Comparison of ENCODE assay signal across 15 cellular contexts in the genomic region with DNA sequence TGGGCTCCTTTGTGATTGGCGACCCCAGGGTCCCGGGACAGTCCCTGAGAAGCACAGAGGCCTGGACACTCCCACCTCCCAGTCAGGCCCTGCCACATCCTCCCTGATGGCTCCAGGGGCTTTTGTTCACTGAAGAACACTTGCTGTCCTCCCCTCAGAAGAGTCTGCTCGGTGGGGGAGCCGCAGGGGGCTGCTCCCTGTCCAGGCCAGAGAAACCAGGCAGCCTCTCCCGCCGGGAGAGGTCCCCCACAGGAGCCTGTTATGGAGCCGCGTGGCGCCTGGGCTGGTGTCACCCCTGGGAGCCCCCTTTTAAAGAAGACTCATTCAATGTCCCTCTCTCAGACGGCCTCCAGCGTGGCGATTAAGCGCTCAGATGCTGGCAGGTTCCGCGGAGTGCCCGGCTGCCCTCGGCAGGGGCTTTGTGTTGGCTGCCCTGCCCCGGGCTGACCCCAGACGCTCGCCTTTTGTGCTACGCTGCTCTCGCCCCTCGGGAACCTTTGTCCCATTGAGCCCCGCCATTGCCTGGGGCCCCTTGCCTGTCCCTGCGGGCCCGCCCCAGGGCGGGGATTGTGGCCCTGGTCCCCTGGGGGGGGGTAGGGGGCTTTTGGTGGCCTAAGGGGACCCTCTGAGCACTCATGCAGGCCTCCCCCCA. TPM values are rescaled to one million over a fixed set of nuclear protein-coding genes. Genes with fewer than 3 reads are reported as not detected.
DNase-seq lines count a peak whose midpoint lies in the region; ATAC-seq and TF ChIP-seq lines count a peak whose summit lies in the region.
"Had no signal": no experiment of that assay in that cellular context is flagged by ENCODE, and none has a peak within 500 bp of the region (broad histone marks: within the 10 kb centered on the region; RNA-seq: fewer than 3 reads in every experiment).

No MANE protein-coding gene starts in this region.

- ATAC-seq in thoracic aorta (ENCODE audit: insufficient number of reproducible peaks, low FRiP score, low read depth) = no peak
- ATAC-seq: GM12878 had no signal

- H3K36me3 ChIP-seq in HUES6 (ENCODE audit: control insufficient read depth, insufficient read depth, low read length) (no peaks in the 10 kb centered on the region), endodermal cell (ENCODE audit: control insufficient read depth, insufficient read depth, low read length) (no peaks in the 10 kb centered on the region), muscle layer of colon (ENCODE audit: insufficient read depth, low read length) (no peaks in the 10 kb centered on the region), thoracic aorta (no peaks in the 10 kb centered on the region), testis (ENCODE audit: low read depth, missing control alignments) (no peaks in the 10 kb centered on the region)

- H3K4me1 ChIP-seq in HUES6 (ENCODE audit: control insufficient read depth, insufficient read depth, low read length) (peaks cover 34% of the 10 kb centered on the region), endodermal cell (ENCODE audit: control insufficient read depth, insufficient read depth, low read length) (peaks cover 6% of the 10 kb centered on the region), muscle layer of colon (ENCODE audit: insufficient read depth, low read length) (peaks cover 99% of the 10 kb centered on the region), thoracic aorta (ENCODE audit: control insufficient read depth in 1 of 2, low read depth in 2 of 2) (peaks cover 92 to 98% of the 10 kb centered on the region in 2 donors), testis (peaks cover 59% of the 10 kb centered on the region)

- H3K9me3 Mint-ChIP-seq in endodermal cell = no peaks in the 10 kb centered on the region
- no peaks in the 10 kb centered on the region for H3K9me3 Mint-ChIP-seq in T-helper 2 cell treated with Interferon-gamma antibody and Interleukin-4, amounts not matched to agents 5 μg/mL and 100 μg/mL, for 36 hours
- H3K9me3 Mint-ChIP-seq: type B pancreatic cell had no signal

- H3K27ac ChIP-seq in HUES6 (ENCODE audit: low read depth, low read length) = peak overlapping the region; percentile 21; the same call in 1 of the 2 replicates
- H3K27ac ChIP-seq in endodermal cell (ENCODE audit: low read depth, low read length) = peak overlapping the region; percentile 95
- peak overlapping the region; percentile 43 for H3K27ac ChIP-seq in muscle layer of colon (ENCODE audit: low read depth, low read length)
- peak overlapping the region; percentile 48 to 75 for H3K27ac ChIP-seq in thoracic aorta
- H3K27ac ChIP-seq in testis = no peak overlapping the region
- H3K27ac ChIP-seq: C4-2B, VCaP had no signal

- peaks cover 2% of the 10 kb centered on the region for H3K36me3 Mint-ChIP-seq in endodermal cell (ENCODE audit: low read depth)
- peaks cover 5% of the 10 kb centered on the region for H3K36me3 Mint-ChIP-seq in T-helper 2 cell treated with Interferon-gamma antibody and Interleukin-4, amounts not matched to agents 5 μg/mL and 100 μg/mL, for 36 hours (ENCODE audit: low read depth)
- H3K36me3 Mint-ChIP-seq: type B pancreatic cell had no signal

- TF ChIP-seq CTCF in endodermal cell (conservative IDR thresholded peaks at IDR 0.05) (no peak), thoracic aorta (IDR thresholded peaks at IDR 0.05) (no peak), testis (IDR thresholded peaks at IDR 0.05) (no peak)

- H3K27me3 ChIP-seq in HUES6 (ENCODE audit: control insufficient read depth, insufficient read depth, low read length) (no peaks in the 10 kb centered on the region), endodermal cell (ENCODE audit: control insufficient read depth, insufficient read depth, low read length, poor library complexity, severe bottlenecking) (no peaks in the 10 kb centered on the region), muscle layer of colon (ENCODE audit: control insufficient read depth in 1 of 2, insufficient read depth in 2 of 2, low read length in 2 of 2) (no peaks in the 10 kb centered on the region), thoracic aorta (replicated peaks; ENCODE audit: insufficient read depth) (no peaks in the 10 kb centered on the region), testis (no peaks in the 10 kb centered on the region)

- H3K4me3 ChIP-seq in HUES6 (ENCODE audit: low read depth, low read length) = no peak overlapping the region
- H3K4me3 ChIP-seq in endodermal cell (ENCODE audit: low read length) = no peak overlapping the region
- no peak overlapping the region for H3K4me3 ChIP-seq in muscle layer of colon (ENCODE audit: low read depth in 1 of 2, low read length in 2 of 2)
- H3K4me3 ChIP-seq in thoracic aorta = no peak overlapping the region
- H3K4me3 ChIP-seq in testis = no peak overlapping the region
- H3K4me3 ChIP-seq: GM12878 had no signal

- DNase-seq in endodermal cell (no peak), thoracic aorta (ENCODE audit: low spot score) (no peak), nucleus accumbens (lab: John Stamatoyannopoulos, UW) (no peak), testis (no peak)
- no peak for DNase-seq in T-helper 2 cell treated with Interferon-gamma antibody and Interleukin-4, amounts not matched to agents 5 μg/mL and 100 μg/mL, for 36 hours (ENCODE audit: low spot score)
- DNase-seq: head of caudate nucleus, NCI-H1092, NCI-H345, OCI-M1 had no signal

- no peaks in the 10 kb centered on the region for H3K27me3 Mint-ChIP-seq in endodermal cell (ENCODE audit: insufficient read depth)
- H3K27me3 Mint-ChIP-seq in T-helper 2 cell treated with Interferon-gamma antibody and Interleukin-4, amounts not matched to agents 5 μg/mL and 100 μg/mL, for 36 hours (ENCODE audit: low read depth) = no peaks in the 10 kb centered on the region
- H3K27me3 Mint-ChIP-seq: type B pancreatic cell had no signal

- 61 to 81% methylated on average over 13 to 27 of the region's 27 CpGs for WGBS in endodermal cell (ENCODE audit: insufficient coverage in 1 of 2, insufficient read length in 1 of 2), 2 experiments
- 86 to 93% methylated on average over 13 to 27 of the region's 27 CpGs for WGBS in testis, 2 donors

- intact Hi-C loops in testis (cut with DNase I; ENCODE audit: low total_unique reads) = no loop called here

- H3K9ac ChIP-seq in HUES6 (ENCODE audit: low read length) (no peak overlapping the region), endodermal cell (ENCODE audit: extremely low read depth, low read length, poor library complexity, severe bottlenecking) (no peak overlapping the region), muscle layer of colon (ENCODE audit: low read length) (no peak overlapping the region)

- no peak for TF ChIP-seq POLR2A in testis (IDR thresholded peaks at IDR 0.05)

- H3K4me1 Mint-ChIP-seq in endodermal cell = peaks cover 6% of the 10 kb centered on the region
- peaks cover 10% of the 10 kb centered on the region for H3K4me1 Mint-ChIP-seq in T-helper 2 cell treated with Interferon-gamma antibody and Interleukin-4, amounts not matched to agents 5 μg/mL and 100 μg/mL, for 36 hours (ENCODE audit: low read depth)

- no peak overlapping the region for H3K4me3 Mint-ChIP-seq in endodermal cell
- no peak overlapping the region for H3K4me3 Mint-ChIP-seq in T-helper 2 cell treated with Interferon-gamma antibody and Interleukin-4, amounts not matched to agents 5 μg/mL and 100 μg/mL, for 36 hours

- no peak overlapping the region for H3K27ac Mint-ChIP-seq in endodermal cell
- H3K27ac Mint-ChIP-seq in T-helper 2 cell treated with Interferon-gamma antibody and Interleukin-4, amounts not matched to agents 5 μg/mL and 100 μg/mL, for 36 hours = no peak overlapping the region

- H3K9me3 ChIP-seq in HUES6 (ENCODE audit: control insufficient read depth, insufficient read depth, low read depth, low read length) (no peaks in the 10 kb centered on the region), endodermal cell (ENCODE audit: control insufficient read depth, low read length) (no peaks in the 10 kb centered on the region), muscle layer of colon (ENCODE audit: low read length) (no peaks in the 10 kb centered on the region), thoracic aorta (no peaks in the 10 kb centered on the region), testis (no peaks in the 10 kb centered on the region)

RNA-seq across cellular contexts. Expression of gene SKI, which starts 43.1 kb away (rescaled TPM):
- 10 to 100 TPM; 65.4 to 79.2 TPM for total RNA-seq in endodermal cell
- polyA plus RNA-seq in endodermal cell (2013, experiment 1 of 2) = 39.9 TPM
- 37.7 TPM for polyA plus RNA-seq in endodermal cell (2013, experiment 2 of 2)
- 100 to 1,000 TPM; 135 to 138 TPM for total RNA-seq in thoracic aorta
- total RNA-seq in testis = 10 to 100 TPM; 85.7 to 87.1 TPM
- polyA plus RNA-seq in testis (ENCODE audit: insufficient read depth, low read depth, low replicate concordance) = 40.2 TPM

Comparison
In these comparisons a context has a peak if more than half of its experiments do, and no peak if none do; other contexts are left out.
1. H3K27ac ChIP-seq: peak in HUES6 (single experiment), endodermal cell (single experiment), muscle layer of colon (single experiment) and thoracic aorta (2 of 2); none in testis (0 of 2).